ENCODE assay signal across 1 cellular context in genomic region chr6:21750479-21751018, GRCh38.
TF ChIP-seq lines count a peak whose summit lies in the region.

No MANE protein-coding gene starts in this region.

TF ChIP-seq in H1, 55 proteins besides CTCF, POLR2A, EP300 and RAD21 (continued from another document):
- TF ChIP-seq CHD7 (IDR thresholded peaks at IDR 0.05; ENCODE audit: insufficient replicate concordance, low read length) = peak; percentile 50
- TF ChIP-seq NANOG (IDR thresholded peaks at IDR 0.05; ENCODE audit: insufficient read depth, low read depth, low read length, poor library complexity, severe bottlenecking) = no peak
TF ChIP-seq in H1: peak in this region for 1.
